Comparison of ENCODE assay signal across 11 cellular contexts in the genomic region with DNA sequence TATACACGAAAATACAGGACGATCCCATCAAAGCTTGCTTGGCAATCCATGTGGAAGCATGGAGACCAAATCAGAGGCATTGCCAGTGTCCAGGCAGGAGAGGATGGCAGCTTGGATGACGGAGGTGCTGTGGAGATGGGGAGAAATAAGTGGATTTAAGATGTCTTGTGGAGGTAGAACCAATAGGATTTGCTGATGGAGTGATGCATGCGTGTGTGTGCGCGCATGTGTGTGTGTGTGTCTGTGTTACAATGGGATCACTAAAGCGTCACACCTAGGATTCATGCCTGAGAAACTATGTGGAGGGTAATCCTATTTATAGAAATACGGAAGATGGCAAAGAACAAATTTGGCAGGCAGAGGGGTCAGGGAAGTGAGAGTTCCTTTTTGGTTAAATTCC.
DNase-seq lines count a peak whose midpoint lies in the region; ATAC-seq and TF ChIP-seq lines count a peak whose summit lies in the region.
"Had no signal": no experiment of that assay in that cellular context is flagged by ENCODE, and none has a peak within 500 bp of the region (broad histone marks: within the 10 kb centered on the region; RNA-seq: fewer than 3 reads in every experiment).

No MANE protein-coding gene starts in this region.

- 0 out of 2 replicates have a peak overlapping the region, but pooled peaks have one; percentile 1 for H3K9ac ChIP-seq in OCI-LY3 (ENCODE audit: low read length)
- no peak overlapping the region for H3K9ac ChIP-seq in colonic mucosa (ENCODE audit: low read depth in 2 of 2, low read length in 2 of 2)

- H3K27ac ChIP-seq in OCI-LY3 (ENCODE audit: low read length), result no peak overlapping the region
- peak overlapping the region; percentile 93 for H3K27ac ChIP-seq in osteoblast (ENCODE audit: low read depth, low read length)
- no peak overlapping the region for H3K27ac ChIP-seq in colonic mucosa

- no peak for TF ChIP-seq CTCF in OCI-LY3 (IDR thresholded peaks at IDR 0.05; ENCODE audit: low read depth, low read length)
- TF ChIP-seq CTCF in osteoblast (IDR thresholded peaks at IDR 0.05; ENCODE audit: extremely low read depth, low read depth, low read length), result no peak
- TF ChIP-seq CTCF in Caco-2 (IDR thresholded peaks at IDR 0.05; ENCODE audit: insufficient read depth in 1 of 2, low read depth in 1 of 2, low read length in 1 of 2, severe bottlenecking in 1 of 2, unreplicated experiment in 1 of 2), result no peak
- no peak for TF ChIP-seq CTCF in colonic mucosa (IDR thresholded peaks at IDR 0.05)

- H3K4me3 ChIP-seq in OCI-LY3 (ENCODE audit: low read length) (peak overlapping the region; percentile 47), osteoblast (ENCODE audit: insufficient read depth, low read length) (no peak overlapping the region), Caco-2 (ENCODE audit: low read depth, low read length) (no peak overlapping the region), colonic mucosa (no peak overlapping the region)
- H3K4me3 ChIP-seq: ascending aorta, uterus had no signal

- H3K79me2 ChIP-seq in OCI-LY3 (ENCODE audit: low read length) (no peaks in the 10 kb centered on the region), osteoblast (ENCODE audit: insufficient read depth, low read length) (no peaks in the 10 kb centered on the region)

- CTCF ChIA-PET in Caco-2 (lab: Charles Lee), result interaction anchor here (0.5 to 1.9 kb wide), 7 partner anchors 32 to 456 kb away, joined by 3 to 47 read pairs (median 3); no protein-coding TSS in a partner anchor

- POLR2A ChIA-PET in Caco-2 (lab: Charles Lee), result no interaction called here

- DNase-seq in NOMO-1 treated with DMSO at 0.1 percent for 48 hours (lab: John Stamatoyannopoulos, UW; ENCODE audit: unreplicated experiment) (peak; percentile 33), NOMO-1 treated with dmso at 0.1 percent for 144 hours (lab: John Stamatoyannopoulos, UW; ENCODE audit: unreplicated experiment) (no peak), CD1c-positive myeloid dendritic cell (ENCODE audit: extremely low spot score) (peak; percentile 80), osteoblast (ENCODE audit: insufficient read length, low spot score, missing footprints) (no peak), Caco-2 (no peak), colonic mucosa (no peak)
- DNase-seq: NCI-H187 treated with DMSO at 0.1 percent for 48 hours had no signal

- H2AFZ ChIP-seq in OCI-LY3 (ENCODE audit: low read depth, low read length), result no peak overlapping the region
- no peak overlapping the region for H2AFZ ChIP-seq in osteoblast (ENCODE audit: low read length)

- H3K27me3 ChIP-seq in OCI-LY3 (ENCODE audit: low read depth, low read length) (peaks cover 61% of the 10 kb centered on the region), osteoblast (ENCODE audit: insufficient read depth, low read length) (peaks cover 4% of the 10 kb centered on the region), Caco-2 (replicated peaks; ENCODE audit: control insufficient read depth, insufficient read depth, low read length) (no peaks in the 10 kb centered on the region), colonic mucosa (no peaks in the 10 kb centered on the region)
- H3K27me3 ChIP-seq: ascending aorta, uterus had no signal

- no peaks in the 10 kb centered on the region for H3K4me1 Mint-ChIP-seq in Caco-2 (ENCODE audit: low read depth, unreplicated experiment)

- H3K4me2 ChIP-seq in OCI-LY3 (ENCODE audit: low read length) (peak overlapping the region; percentile 83), osteoblast (ENCODE audit: insufficient read depth, low read length) (peak overlapping the region; percentile 25)

- H3K27me3 Mint-ChIP-seq in Caco-2 (ENCODE audit: insufficient read depth, unreplicated experiment), result no peaks in the 10 kb centered on the region

- intact Hi-C loops in Caco-2 (cut with micrococcal nuclease; ENCODE audit: unreplicated experiment) (loop anchor here (1.0 to 10.0 kb wide), 5 partner anchors 47 to 401 kb away; partner anchors contain the start of gene BHLHE40), colonic mucosa (cut with DNase I) (loop anchor here (5.0 kb wide), 1 partner anchor 400 kb away; no protein-coding TSS in a partner anchor)

- no peak for ATAC-seq in GM21737 (IDR thresholded peaks at IDR 0.05; ENCODE audit: unreplicated experiment)

- H3K9me3 ChIP-seq in OCI-LY3 (ENCODE audit: insufficient read depth, low read length), result no peaks in the 10 kb centered on the region
- no peaks in the 10 kb centered on the region for H3K9me3 ChIP-seq in osteoblast (ENCODE audit: low read depth, low read length)
- H3K9me3 ChIP-seq in Caco-2, result no peaks in the 10 kb centered on the region
- no peaks in the 10 kb centered on the region for H3K9me3 ChIP-seq in colonic mucosa
- H3K9me3 ChIP-seq: ascending aorta, uterus had no signal

- H3K36me3 Mint-ChIP-seq in Caco-2 (ENCODE audit: insufficient read depth, unreplicated experiment), result no peaks in the 10 kb centered on the region

- no peak overlapping the region for H3K27ac Mint-ChIP-seq in Caco-2 (ENCODE audit: unreplicated experiment)

- BruUV-seq in Caco-2 (replicated peaks; lab: Mats Ljungman, UMichigan), result no TSS peak

- no peak overlapping the region for H3K4me3 Mint-ChIP-seq in Caco-2 (ENCODE audit: unreplicated experiment)

- no peaks in the 10 kb centered on the region for H3K36me3 ChIP-seq in OCI-LY3 (replicated peaks; ENCODE audit: low read depth, low read length)
- no peaks in the 10 kb centered on the region for H3K36me3 ChIP-seq in osteoblast (ENCODE audit: insufficient read depth, low read length)
- no peaks in the 10 kb centered on the region for H3K36me3 ChIP-seq in Caco-2 (ENCODE audit: control insufficient read depth, insufficient read depth, low read length)
- no peaks in the 10 kb centered on the region for H3K36me3 ChIP-seq in colonic mucosa
- H3K36me3 ChIP-seq: ascending aorta, uterus had no signal

- H4K20me1 ChIP-seq in OCI-LY3 (ENCODE audit: insufficient read depth, low read length), result no peaks in the 10 kb centered on the region
- no peaks in the 10 kb centered on the region for H4K20me1 ChIP-seq in osteoblast (ENCODE audit: insufficient read depth, low read length)

- H3K4me1 ChIP-seq in OCI-LY3 (ENCODE audit: low read length) (peaks cover 30% of the 10 kb centered on the region), osteoblast (ENCODE audit: insufficient read depth, low read length) (peaks cover 31% of the 10 kb centered on the region), Caco-2 (no peaks in the 10 kb centered on the region), colonic mucosa (no peaks in the 10 kb centered on the region)

- no peaks in the 10 kb centered on the region for H3K9me3 Mint-ChIP-seq in Caco-2 (ENCODE audit: unreplicated experiment)

Comparison
In these comparisons a context has a peak if more than half of its experiments do, and no peak if none do; other contexts are left out.
1. DNase-seq: peak in NOMO-1 treated with DMSO at 0.1 percent for 48 hours (single experiment) and CD1c-positive myeloid dendritic cell (single experiment); none in NOMO-1 treated with dmso at 0.1 percent for 144 hours (single experiment), osteoblast (single experiment), Caco-2 (0 of 2) and colonic mucosa (single experiment).